ENCODE assay signal across 1 cellular context in genomic region chr17:21199311-21199710, GRCh38.
TF ChIP-seq lines count a peak whose summit lies in the region.

No MANE protein-coding gene starts in this region.

TF ChIP-seq in K562, 482 proteins besides CTCF, POLR2A, EP300 and RAD21 (continued from another document and continues in another):
- TF ChIP-seq MNT (conservative IDR thresholded peaks at IDR 0.05) (0 out of 4 replicates have a peak, but pooled peaks of 1 of the 2 experiments have one; percentile 16), SAFB (IDR thresholded peaks at IDR 0.05; ENCODE audit: borderline replicate concordance, low read depth, low read length) (no peak), ZNF583 (CRISPR knock-in tag; IDR thresholded peaks at IDR 0.05) (no peak), ARHGAP35 (IDR thresholded peaks at IDR 0.05; ENCODE audit: partially characterized antibody) (no peak), KAT2B (IDR thresholded peaks at IDR 0.05; ENCODE audit: low read depth, low read length) (no peak), ETS2 (tag; IDR thresholded peaks at IDR 0.05; ENCODE audit: borderline replicate concordance, poor library complexity, severe bottlenecking) (no peak), NCOA2 (IDR thresholded peaks at IDR 0.05; ENCODE audit: partially characterized antibody in 2 of 2) (no peak), MXI1 (IDR thresholded peaks at IDR 0.05; ENCODE audit: low read depth, low read length) (no peak), UBTF (IDR thresholded peaks at IDR 0.05; ENCODE audit: borderline replicate concordance in 1 of 2, low read depth in 2 of 2, low read length in 2 of 2) (no peak), SRSF7 (optimal IDR thresholded peaks at IDR 0.05; ENCODE audit: low read depth, low read length) (no peak), PBX2 (CRISPR knock-in tag; IDR thresholded peaks at IDR 0.05; ENCODE audit: low read depth) (no peak), PBX2 (tag; conservative IDR thresholded peaks at IDR 0.05; ENCODE audit: low read depth) (no peak), BCLAF1 (IDR thresholded peaks at IDR 0.05; ENCODE audit: borderline replicate concordance in 1 of 2, control insufficient read depth in 1 of 2, low read depth in 2 of 2, low read length in 1 of 2) (no peak), ZNF785 (CRISPR knock-in tag; IDR thresholded peaks at IDR 0.05) (no peak), CBFA2T2 (conservative IDR thresholded peaks at IDR 0.05) (0 out of 2 replicates have a peak, but pooled peaks have one; percentile 17), HDAC1 (IDR thresholded peaks at IDR 0.05) (peak in 1 of 2 experiments; percentile 79; a peak in 1 of 4 replicates), ZNF830 (CRISPR knock-in tag; IDR thresholded peaks at IDR 0.05) (no peak), ZNF57 (CRISPR knock-in tag; IDR thresholded peaks at IDR 0.05) (no peak), NFATC3 (IDR thresholded peaks at IDR 0.05) (no peak), FOXJ2 (tag; IDR thresholded peaks at IDR 0.05) (no peak), IFI16 (CRISPR knock-in tag; IDR thresholded peaks at IDR 0.05) (no peak), NFXL1 (CRISPR knock-in tag; IDR thresholded peaks at IDR 0.05) (no peak), ZFP1 (CRISPR knock-in tag; IDR thresholded peaks at IDR 0.05) (no peak), TCF3 (CRISPR knock-in tag; IDR thresholded peaks at IDR 0.05) (peak; percentile 59), FUS (optimal IDR thresholded peaks at IDR 0.05; ENCODE audit: low read depth, low read length) (no peak), CBFB (CRISPR knock-in tag; IDR thresholded peaks at IDR 0.05) (no peak), ZNF592 (IDR thresholded peaks at IDR 0.05) (no peak), FOXA1 (IDR thresholded peaks at IDR 0.05; ENCODE audit: borderline replicate concordance) (no peak), LCOR (CRISPR knock-in tag; IDR thresholded peaks at IDR 0.05) (no peak), ZNF224 (CRISPR knock-in tag; IDR thresholded peaks at IDR 0.05) (no peak), DEAF1 (CRISPR knock-in tag; IDR thresholded peaks at IDR 0.05) (no peak), GTF3C2 (IDR thresholded peaks at IDR 0.05; ENCODE audit: borderline replicate concordance, extremely low read depth, insufficient read length) (no peak), POLR3G (IDR thresholded peaks at IDR 0.05; ENCODE audit: extremely low read depth, insufficient read length, insufficient replicate concordance) (no peak), ATF1 (CRISPR knock-in tag; IDR thresholded peaks at IDR 0.05) (no peak), ATF1 (tag; IDR thresholded peaks at IDR 0.05) (no peak), FIP1L1 (IDR thresholded peaks at IDR 0.05; ENCODE audit: low read depth, low read length, poor library complexity, severe bottlenecking) (no peak), ZNF696 (CRISPR knock-in tag; conservative IDR thresholded peaks at IDR 0.05) (no peak), NR1H2 (CRISPR knock-in tag; IDR thresholded peaks at IDR 0.05) (no peak), BHLHE40 (IDR thresholded peaks at IDR 0.05; ENCODE audit: low read length) (peak; percentile 94), RBM17 (IDR thresholded peaks at IDR 0.05; ENCODE audit: borderline replicate concordance, low read depth, low read length) (no peak), GATAD2A (IDR thresholded peaks at IDR 0.05) (no peak), BRD9 (IDR thresholded peaks at IDR 0.05; ENCODE audit: low read depth, partially characterized antibody) (no peak), HOMEZ (CRISPR knock-in tag; IDR thresholded peaks at IDR 0.05) (no peak), MLX (CRISPR knock-in tag; conservative IDR thresholded peaks at IDR 0.05) (no peak), NCOA6 (IDR thresholded peaks at IDR 0.05) (no peak)
